Comparison of ENCODE assay signal across 23 cellular contexts in genomic region chr2:205741256-205741978, GRCh38. TPM values are rescaled to one million over a fixed set of nuclear protein-coding genes. Genes with fewer than 3 reads are reported as not detected.
A peak's percentile ranks its signal among the peaks of the same experiment; 100 is the strongest.
DNase-seq lines count a peak whose midpoint lies in the region; ATAC-seq, FAIRE-seq and TF ChIP-seq lines count a peak whose summit lies in the region.
"Had no signal": no experiment of that assay in that cellular context is flagged by ENCODE, and none has a peak within 500 bp of the region (broad histone marks: within the 10 kb centered on the region; RNA-seq: fewer than 3 reads in every experiment).

No MANE protein-coding gene starts in this region.

- no peak for TF ChIP-seq EP300 in GM12878 (IDR thresholded peaks at IDR 0.05; ENCODE audit: borderline replicate concordance in 1 of 2, control insufficient read depth in 1 of 2, low read depth in 2 of 2, low read length in 2 of 2)
- no peak for TF ChIP-seq EP300 in sigmoid colon (IDR thresholded peaks at IDR 0.05)

- no TSS peak for BruUV-seq in GM12878 (replicated peaks; lab: Mats Ljungman, UMichigan)

- WGBS in GM12878 (ENCODE audit: insufficient coverage, insufficient replicate concordance, low lambda C conversion rate, missing lambda C conversion rate): 5% methylated on average over 4 of the region's 4 CpGs
- WGBS in sigmoid colon, 2 donors: 82 to 85% methylated on average over 4 of the region's 4 CpGs

- DNase-seq in GM12891 (ENCODE audit: insufficient read length, low spot score) (no peak), LoVo (ENCODE audit: low spot score) (peak; percentile 40), GM12878 (ENCODE audit: low read depth, low spot score) (no peak), sigmoid colon (no peak), glutamatergic neuron (no peak), CD14-positive monocyte (ENCODE audit: low spot score) (no peak)
- DNase-seq: BE2C; CD4-positive, CD25-positive, alpha-beta regulatory T cell; DMS79; GM23248; H9; NCI-H1092; NCI-H1436 treated with DMSO at 0.1 percent for 48 hours; NCI-H1930; NCI-H510A; NCI-H774; NK-92 treated with Interleukin-12 subunit alpha and Interleukin-12 subunit beta, amount 100 ng/mL, for 24 hours had no signal

- in situ Hi-C loops in GM12878 (cut with MboI): no loop called here

- no peak overlapping the region for H3K9ac ChIP-seq in GM12878 (ENCODE audit: control insufficient read depth, insufficient read depth, low read length)
- H3K9ac ChIP-seq: GM23248, KMS-11 had no signal

- peaks cover 26% of the 10 kb centered on the region for H3K36me3 Mint-ChIP-seq in glutamatergic neuron (ENCODE audit: unreplicated experiment)
- no peaks in the 10 kb centered on the region for H3K36me3 Mint-ChIP-seq in CD14-positive monocyte
- H3K36me3 Mint-ChIP-seq: CD4-positive, CD25-positive, alpha-beta regulatory T cell had no signal

- H3K4me3 Mint-ChIP-seq in glutamatergic neuron (ENCODE audit: unreplicated experiment): no peak overlapping the region
- H3K4me3 Mint-ChIP-seq in CD14-positive monocyte: no peak overlapping the region
- H3K4me3 Mint-ChIP-seq: CD4-positive, CD25-positive, alpha-beta regulatory T cell; H9; T-helper 1 cell treated with Interleukin-12 subunit alpha and Interleukin-12 subunit beta and Interleukin-4 antibody, amounts not matched to agents 30 μg/mL and 1 μg/mL, for 36 hours had no signal

- CTCF ChIA-PET in GM12878 (lab: Yijun Ruan, JAX): interaction anchor here (1.3 kb wide), 1 partner anchor 30 kb away, joined by 3 read pairs; no protein-coding TSS in a partner anchor

- H3K9me3 Mint-ChIP-seq in glutamatergic neuron (ENCODE audit: unreplicated experiment): peaks cover 13% of the 10 kb centered on the region
- no peaks in the 10 kb centered on the region for H3K9me3 Mint-ChIP-seq in CD14-positive monocyte
- H3K9me3 Mint-ChIP-seq: CD4-positive, CD25-positive, alpha-beta regulatory T cell; H9; T-helper 1 cell treated with Interleukin-12 subunit alpha and Interleukin-12 subunit beta and Interleukin-4 antibody, amounts not matched to agents 30 μg/mL and 1 μg/mL, for 36 hours had no signal

- no peaks in the 10 kb centered on the region for H4K20me1 ChIP-seq in GM12878 (ENCODE audit: control insufficient read depth, insufficient read depth)

- SMC1A ChIA-PET in GM12878 (lab: Charles Lee; ENCODE audit: uncharacterized antibody, unreplicated experiment): no interaction called here

- H3K27ac Mint-ChIP-seq in glutamatergic neuron (ENCODE audit: unreplicated experiment): no peak overlapping the region
- no peak overlapping the region for H3K27ac Mint-ChIP-seq in CD14-positive monocyte
- H3K27ac Mint-ChIP-seq: CD4-positive, CD25-positive, alpha-beta regulatory T cell; H9; T-helper 1 cell treated with Interleukin-12 subunit alpha and Interleukin-12 subunit beta and Interleukin-4 antibody, amounts not matched to agents 30 μg/mL and 1 μg/mL, for 36 hours had no signal

- no peak overlapping the region for H2AFZ ChIP-seq in GM12878 (ENCODE audit: control insufficient read depth, low read depth, low read length)
- H2AFZ ChIP-seq: GM23248 had no signal

- TF ChIP-seq RAD21 in GM12878 (IDR thresholded peaks at IDR 0.05; ENCODE audit: insufficient read depth, low read depth, low read length): no peak

- H3K79me2 ChIP-seq in GM12878 (ENCODE audit: control insufficient read depth, insufficient read depth, low read length): no peaks in the 10 kb centered on the region

- H3K4me1 ChIP-seq in GM12878 (ENCODE audit: control insufficient read depth, insufficient read depth, low read length) (no peaks in the 10 kb centered on the region), sigmoid colon (peaks cover 0 to 55% (median 28%) of the 10 kb centered on the region in 4 donors)

- H3K27me3 ChIP-seq in GM12878 (replicated peaks in 1 of 2; ENCODE audit: control insufficient read depth in 2 of 2, insufficient read depth in 2 of 2, low read length in 1 of 2) (no peaks in the 10 kb centered on the region; a peak in 1 of 4 replicates), sigmoid colon (no peaks in the 10 kb centered on the region)
- H3K27me3 ChIP-seq: BE2C, SJSA1 had no signal

- H3K27me3 Mint-ChIP-seq in glutamatergic neuron (ENCODE audit: unreplicated experiment) (peaks cover 14% of the 10 kb centered on the region), CD14-positive monocyte (ENCODE audit: low read depth in 3 of 3) (peaks cover 0 to 9% (median 4%) of the 10 kb centered on the region in 3 donors)

- intact Hi-C loops in GM12878 (cut with micrococcal nuclease; ENCODE audit: unreplicated experiment) (no loop called here), sigmoid colon (cut with DNase I) (no loop called here), CD14-positive monocyte (cut with micrococcal nuclease) (no loop called here)

- H3K4me3 ChIP-seq in GM12878 (no peak overlapping the region), sigmoid colon (no peak overlapping the region)
- H3K4me3 ChIP-seq: GM23248, SJSA1 had no signal

- H3K9me3 ChIP-seq in GM12878 (replicated peaks; ENCODE audit: control insufficient read depth, insufficient read depth, low read length) (no peaks in the 10 kb centered on the region), sigmoid colon (no peaks in the 10 kb centered on the region)
- H3K9me3 ChIP-seq: BE2C, SJSA1 had no signal

- peaks cover 42% of the 10 kb centered on the region for H3K4me1 Mint-ChIP-seq in glutamatergic neuron (ENCODE audit: low read depth, unreplicated experiment)
- peaks cover 2% of the 10 kb centered on the region for H3K4me1 Mint-ChIP-seq in CD14-positive monocyte
- H3K4me1 Mint-ChIP-seq: CD4-positive, CD25-positive, alpha-beta regulatory T cell had no signal

- H3K4me2 ChIP-seq in GM12878 (ENCODE audit: control insufficient read depth, insufficient read depth): no peak overlapping the region
- H3K4me2 ChIP-seq: KMS-11 had no signal

- H3K27ac ChIP-seq in GM12878 (ENCODE audit: control insufficient read depth, insufficient read depth): no peak overlapping the region
- peak overlapping the region; percentile 86 to 99 (median 94) for H3K27ac ChIP-seq in sigmoid colon
- H3K27ac ChIP-seq: GM23248, KMS-11, SJSA1 had no signal

- no peak for TF ChIP-seq CTCF in GM12878 (IDR thresholded peaks at IDR 0.05 in 2 of 3, conservative IDR thresholded peaks at IDR 0.05 in 1 of 3; ENCODE audit: control insufficient read depth in 2 of 3, extremely low read depth in 1 of 3, insufficient read depth in 1 of 3, low read depth in 3 of 3, low read length in 3 of 3)
- TF ChIP-seq CTCF in sigmoid colon (IDR thresholded peaks at IDR 0.05): no peak
- TF ChIP-seq CTCF in glutamatergic neuron (IDR thresholded peaks at IDR 0.05; ENCODE audit: partially characterized antibody, unreplicated experiment): no peak
- TF ChIP-seq CTCF in CD14-positive monocyte (IDR thresholded peaks at IDR 0.05): no peak

- RAD21 ChIA-PET in GM12878 (lab: Charles Lee; ENCODE audit: unreplicated experiment): no interaction called here

- POLR2A ChIA-PET in GM12878 (lab: Charles Lee): no interaction called here

- TF ChIP-seq POLR2A in GM12891 (IDR thresholded peaks at IDR 0.05; ENCODE audit: low read depth, low read length) (no peak), GM12878 (IDR thresholded peaks at IDR 0.05; ENCODE audit: low read depth, low read length) (no peak), sigmoid colon (IDR thresholded peaks at IDR 0.05) (no peak)

- H3K36me3 ChIP-seq in GM12878 (ENCODE audit: control insufficient read depth in 2 of 2, insufficient read depth in 2 of 2, low read length in 1 of 2) (no peaks in the 10 kb centered on the region), sigmoid colon (peaks cover 64 to 100% (median 93%) of the 10 kb centered on the region in 4 donors)
- H3K36me3 ChIP-seq: BE2C, SJSA1 had no signal

- ATAC-seq in GM12878 (no peak), esophagus mucosa (no peak)
- ATAC-seq: Right ventricle myocardium inferior had no signal

- no peak for FAIRE-seq in GM12891 (lab: Jason Lieb, UNC)
- no peak for FAIRE-seq in GM12878 (lab: Jason Lieb, UNC)
- FAIRE-seq: HTR-8/SVneo had no signal

TF ChIP-seq in GM12891, 5 proteins besides CTCF, POLR2A, EP300 and RAD21:
- no peak for TF ChIP-seq POU2F2 (IDR thresholded peaks at IDR 0.05; ENCODE audit: low read depth, low read length)
- peak; percentile 68 for TF ChIP-seq SPI1 (IDR thresholded peaks at IDR 0.05; ENCODE audit: low read depth, low read length)
TF ChIP-seq in GM12891: peak in this region for 1.

TF ChIP-seq in GM12878, 131 proteins besides CTCF, POLR2A, EP300 and RAD21:
- TF ChIP-seq E2F4 (IDR thresholded peaks at IDR 0.05; ENCODE audit: low read depth, low read length) (no peak), SPI1 (IDR thresholded peaks at IDR 0.05; ENCODE audit: borderline replicate concordance, insufficient read depth, low read depth, low read length) (peak; percentile 59; the same call in 1 of the 2 replicates)

RNA-seq across cellular contexts. Expression of gene NRP2, which starts 59.1 kb away (rescaled TPM):
- 0.55 TPM for polyA plus RNA-seq in GM12891 (2012; ENCODE audit: low read depth, missing spikeins)
- total RNA-seq in GM12878 (2013; cell fraction: nucleolus; rRNA removed): 4.2 and 4.6 TPM in 2 replicates
- total RNA-seq in GM12878 (2014; rRNA removed): 0.49 and 0.68 TPM in 2 replicates
- total RNA-seq in GM12878 (2014; rRNA removed; fragmentation: Illumina TruSeq; extraction: Trizol): 0.32 and 0.63 TPM in 2 replicates
- total RNA-seq in GM12878 (2021): 0.93 and 1.2 TPM in 2 replicates
- 0.51 TPM for polyA plus RNA-seq in GM12878 (2011; ENCODE audit: low read depth)
- 0.16 and 0.39 TPM in 2 replicates for polyA plus RNA-seq in GM12878 (2011; rRNA removed)
- polyA plus RNA-seq in GM12878 (2011; cell fraction: cytosol; rRNA removed): 0.10 and 0.27 TPM in 2 replicates
- polyA plus RNA-seq in GM12878 (2011; cell fraction: nucleus; rRNA removed): 0.25 and 0.37 TPM in 2 replicates
- polyA plus RNA-seq in GM12878 (2012): 0.95 and 1.4 TPM in 2 replicates
- polyA plus RNA-seq in GM12878 (2014; fragmentation: Illumina TruSeq; extraction: Trizol): 0.43 and 0.73 TPM in 2 replicates
- under 1 TPM; 0.06 to 0.22 TPM for polyA plus RNA-seq in GM12878 (2014; fragmentation: Nextera tagmentation; extraction: Ambion mirVana)
- 0.22 and 0.44 TPM in 2 replicates for polyA plus RNA-seq in GM12878 (2014; rRNA removed)
- polyA plus RNA-seq in GM12878 (2016; fragmentation: Nextera tagmentation; extraction: Ambion mirVana): under 1 TPM; 0.14 to 0.52 TPM
- 0.37 and 0.57 TPM in 2 replicates for polyA minus RNA-seq in GM12878 (2011; rRNA and poly(A)+ RNA removed)
- not detected in 2 replicates for polyA minus RNA-seq in GM12878 (2011; cell fraction: cytosol; rRNA and poly(A)+ RNA removed)
- polyA minus RNA-seq in GM12878 (2011; cell fraction: nucleus; rRNA and poly(A)+ RNA removed): 0.12 and 0.38 TPM in 2 replicates
- 100 to 1,000 TPM; 207 to 348 (median 237) TPM for total RNA-seq in sigmoid colon
- polyA plus RNA-seq in sigmoid colon: 10 to 100 TPM in 1 of 3 donors, 1 to 10 TPM in 2; 2.5 to 13.6 (median 7.8) TPM
- total RNA-seq in esophagus mucosa: 20.0 TPM
- total RNA-seq in glutamatergic neuron (ENCODE audit: unreplicated experiment): 89.0 TPM
- 1 to 10 TPM in 1 of 2 donors, under 1 TPM in 1; 0.97 to 1.6 TPM for polyA plus RNA-seq in CD14-positive monocyte
- total RNA-seq: CD4-positive, CD25-positive, alpha-beta regulatory T cell had no signal
